23 cellular contexts compared by ENCODE assay signal in genomic region chr17:5297245-5297644, GRCh38. TPM values are rescaled to one million over a fixed set of nuclear protein-coding genes. Genes with fewer than 3 reads are reported as not detected.
DNase-seq lines count a peak whose midpoint lies in the region; ATAC-seq, FAIRE-seq and TF ChIP-seq lines count a peak whose summit lies in the region.
"Had no signal": no experiment of that assay in that cellular context is flagged by ENCODE, and none has a peak within 500 bp of the region (broad histone marks: within the 10 kb centered on the region; RNA-seq: fewer than 3 reads in every experiment).

No MANE protein-coding gene starts in this region.

- no peaks in the 10 kb centered on the region for H3K9me2 ChIP-seq in DOHH2 (replicated peaks; ENCODE audit: control insufficient read depth, low read length)
- H3K9me2 ChIP-seq in GM23248 (ENCODE audit: insufficient read depth): no peaks in the 10 kb centered on the region

- peak; percentile 7 for FAIRE-seq in A549 (lab: Jason Lieb, UNC)

- H3K27ac Mint-ChIP-seq in T-helper 17 cell: peak overlapping the region; percentile 41
- H3K27ac Mint-ChIP-seq: activated T-helper 1 cell treated with anti-CD3 and anti-CD28 coated beads, Interleukin-12 subunit alpha, Interleukin-12 subunit beta, Interleukin-2, Interleukin-4 antibody, amounts not matched to agents 30 ng/mL and 10 ng/mL and 1 ng/mL, durations not matched to agents 14 hours and 24 hours and 36 hours; stimulated activated naive CD8-positive, alpha-beta T cell treated with anti-CD3 and anti-CD28 coated beads, Interleukin-15, Interleukin-2, amounts not matched to agents 100 ng/mL and 50 ng/mL, for 24 hours; type B pancreatic cell had no signal

- H3K27me3 Mint-ChIP-seq in T-helper 17 cell: no peaks in the 10 kb centered on the region
- H3K27me3 Mint-ChIP-seq: brain; stimulated activated naive CD8-positive, alpha-beta T cell treated with anti-CD3 and anti-CD28 coated beads, Interleukin-15, Interleukin-2, amounts not matched to agents 100 ng/mL and 50 ng/mL, for 24 hours; type B pancreatic cell had no signal

- no peak for ATAC-seq in A549
- no peak for ATAC-seq in T-helper 17 cell

- H3K27ac ChIP-seq in A549: no peak overlapping the region
- H3K27ac ChIP-seq in DOHH2 (ENCODE audit: low read depth, low read length): no peak overlapping the region
- H3K27ac ChIP-seq in GM23248: no peak overlapping the region
- H3K27ac ChIP-seq: left ventricle myocardium inferior, sigmoid colon had no signal

- peaks cover 43% of the 10 kb centered on the region for H3K36me3 ChIP-seq in DOHH2 (ENCODE audit: control insufficient read depth, low read length)
- no peaks in the 10 kb centered on the region for H3K36me3 ChIP-seq in GM23248 (ENCODE audit: low read depth)
- H3K36me3 ChIP-seq: left ventricle myocardium inferior, sigmoid colon had no signal

- TF ChIP-seq RAD21 in A549 (conservative IDR thresholded peaks at IDR 0.05 in 1 of 2, IDR thresholded peaks at IDR 0.05 in 1 of 2): no peak

- H3K4me1 ChIP-seq in A549 (no peaks in the 10 kb centered on the region), DOHH2 (ENCODE audit: control insufficient read depth, low read length) (peaks cover 9% of the 10 kb centered on the region; the same call in 1 of the 2 replicates), GM23248 (ENCODE audit: insufficient read depth) (no peaks in the 10 kb centered on the region)
- H3K4me1 ChIP-seq: Caco-2 had no signal

- no peak overlapping the region for H3K9ac ChIP-seq in GM23248

- DNase-seq in A549 (ENCODE audit: low read depth in 1 of 2, low spot score in 1 of 2) (no peak), T-helper 17 cell (no peak), iris pigment epithelial cell (ENCODE audit: low read depth) (peak; percentile 18), foreskin fibroblast (no peak), GM23248 (no peak), DMS153 treated with DMSO at 0.1 percent for 48 hours (lab: John Stamatoyannopoulos, UW; ENCODE audit: unreplicated experiment) (no peak)
- DNase-seq in stimulated activated CD4-positive, alpha-beta T cell treated with anti-CD3 and anti-CD28 coated beads, Interleukin-2, amount 100 ng/mL, for 24 hours: no peak
- DNase-seq: Caco-2, cortex of kidney, foreskin melanocyte, left ventricle myocardium inferior, NCI-H1436, NCI-H2171, NCI-H526 treated with DMSO at 0.1 percent for 48 hours, OCI-M1, SHP77 treated with DMSO at 0.1 percent for 48 hours, sigmoid colon, T-helper 1 cell had no signal

- TF ChIP-seq POLR2A in A549 (IDR thresholded peaks at IDR 0.05; ENCODE audit: low read length): no peak

- POLR2A ChIA-PET in A549 (lab: Yijun Ruan, JAX): no interaction called here

- H3F3A ChIP-seq in DOHH2 (ENCODE audit: control insufficient read depth, insufficient read depth) (no peaks in the 10 kb centered on the region; the same call in 1 of the 2 replicates), GM23248 (ENCODE audit: insufficient read depth) (no peaks in the 10 kb centered on the region)

- WGBS in A549 (ENCODE audit: missing lambda C conversion rate): 65% methylated on average over 2 of the region's 2 CpGs
- 30 to 48% methylated on average over 2 of the region's 2 CpGs for WGBS in GM23248 (ENCODE audit: low coverage in 1 of 2, low lambda C conversion rate in 2 of 2, missing lambda C conversion rate in 2 of 2), 2 experiments

- peaks cover 2% of the 10 kb centered on the region for H3K36me3 Mint-ChIP-seq in T-helper 17 cell (ENCODE audit: low read depth)

- in situ Hi-C loops in GM23248 (cut with MboI): no loop called here

- peaks cover 22% of the 10 kb centered on the region for H3K4me1 Mint-ChIP-seq in T-helper 17 cell

- no peak for TF ChIP-seq EP300 in A549 (IDR thresholded peaks at IDR 0.05)

- H3K4me3 Mint-ChIP-seq in T-helper 17 cell: no peak overlapping the region
- H3K4me3 Mint-ChIP-seq: activated T-helper 1 cell treated with anti-CD3 and anti-CD28 coated beads, Interleukin-12 subunit alpha, Interleukin-12 subunit beta, Interleukin-2, Interleukin-4 antibody, amounts not matched to agents 30 ng/mL and 10 ng/mL and 1 ng/mL, durations not matched to agents 14 hours and 24 hours and 36 hours; brain; stimulated activated naive CD8-positive, alpha-beta T cell treated with anti-CD3 and anti-CD28 coated beads, Interleukin-15, Interleukin-2, amounts not matched to agents 100 ng/mL and 50 ng/mL, for 24 hours; type B pancreatic cell had no signal

- TF ChIP-seq CTCF in A549 (IDR thresholded peaks at IDR 0.05): no peak
- TF ChIP-seq CTCF in DOHH2 (IDR thresholded peaks at IDR 0.05; ENCODE audit: low read depth, low read length, poor library complexity, severe bottlenecking): peak; percentile 19
- no peak for TF ChIP-seq CTCF in foreskin fibroblast (IDR thresholded peaks at IDR 0.05; ENCODE audit: low read depth, low read length)

- H3K9me3 ChIP-seq in A549 (no peaks in the 10 kb centered on the region), DOHH2 (ENCODE audit: control insufficient read depth, insufficient read depth, low read length) (no peaks in the 10 kb centered on the region), T-helper 17 cell (ENCODE audit: control insufficient read depth, low read length, poor library complexity, severe bottlenecking) (no peaks in the 10 kb centered on the region), GM23248 (ENCODE audit: low read depth) (no peaks in the 10 kb centered on the region)
- H3K9me3 ChIP-seq: Caco-2, left ventricle myocardium inferior, sigmoid colon had no signal

- H4K20me1 ChIP-seq in DOHH2 (ENCODE audit: control insufficient read depth, insufficient read depth, low read depth, low read length): peaks cover 11% of the 10 kb centered on the region; the same call in 1 of the 2 replicates
- H4K20me1 ChIP-seq in GM23248 (ENCODE audit: insufficient read depth): peaks cover 10% of the 10 kb centered on the region

- no peak overlapping the region for H2AFZ ChIP-seq in GM23248

- H3K4me3 ChIP-seq in A549 (no peak overlapping the region), DOHH2 (ENCODE audit: low read length) (no peak overlapping the region), foreskin fibroblast (ENCODE audit: low read depth in 1 of 2, low read length in 2 of 2) (no peak overlapping the region), GM23248 (no peak overlapping the region)
- H3K4me3 ChIP-seq: left ventricle myocardium inferior, sigmoid colon had no signal

- H3K4me2 ChIP-seq in A549 (no peak overlapping the region), DOHH2 (ENCODE audit: low read length) (no peak overlapping the region), GM23248 (ENCODE audit: unreplicated experiment) (no peak overlapping the region)

- no peaks in the 10 kb centered on the region for H3K27me3 ChIP-seq in DOHH2 (ENCODE audit: control insufficient read depth, low read length)
- no peaks in the 10 kb centered on the region for H3K27me3 ChIP-seq in GM23248 (replicated peaks; ENCODE audit: insufficient read depth)
- H3K27me3 ChIP-seq: sigmoid colon had no signal

- CTCF ChIA-PET in A549 (lab: Yijun Ruan, JAX): interaction anchor here (0.9 to 1.1 kb wide), 3 partner anchors 10 to 142 kb away, joined by 3 to 5 read pairs (median 3); partner anchors contain the start of gene C1QBP

- H3K79me2 ChIP-seq in DOHH2 (ENCODE audit: control insufficient read depth, low read length) (peaks cover 97% of the 10 kb centered on the region), GM23248 (ENCODE audit: insufficient read depth) (peaks cover 96% of the 10 kb centered on the region)

TF ChIP-seq in A549, 52 proteins besides CTCF, POLR2A, EP300 and RAD21:
- TF ChIP-seq HOXA7 (CRISPR knock-in tag; IDR thresholded peaks at IDR 0.05): no peak
- TF ChIP-seq ZC3H11A (IDR thresholded peaks at IDR 0.05): no peak
- no peak for TF ChIP-seq FOXS1 (CRISPR knock-in tag; IDR thresholded peaks at IDR 0.05)
- TF ChIP-seq MYC (IDR thresholded peaks at IDR 0.05; ENCODE audit: borderline replicate concordance, low read length): no peak
- no peak for TF ChIP-seq NFE2L2 (conservative IDR thresholded peaks at IDR 0.05; ENCODE audit: low read length)
- TF ChIP-seq ATOH8 (CRISPR knock-in tag; IDR thresholded peaks at IDR 0.05; ENCODE audit: low read depth): no peak

RNA-seq across cellular contexts. Expression of gene RABEP1, which starts 15.2 kb away (rescaled TPM):
- polyA plus RNA-seq in A549 (2011; rRNA removed) (38.1 and 65.5 TPM in 2 replicates), A549 (2017; fragmentation: RNase III; extraction: RNeasy Plus Mini Kit Qiagen cat#74134 plus additional on column Dnase treatment) (41.7 to 44.7 TPM (median 44.4 TPM) in 3 replicates), GM23248 (2016; fragmentation: Nextera tagmentation; extraction: Ambion mirVana) (33.1 and 33.6 TPM in 2 replicates)
- 9.9 and 11.6 TPM in 2 replicates for polyA plus RNA-seq in A549 (2012; cell fraction: cytosol; rRNA removed)
- 5.5 and 7.1 TPM in 2 replicates for polyA plus RNA-seq in A549 (2012; cell fraction: nucleus; rRNA removed)
- polyA minus RNA-seq in A549 (2011; rRNA and poly(A)+ RNA removed): 41.0 and 46.1 TPM in 2 replicates
- total RNA-seq in T-helper 17 cell: 10 to 100 TPM; 33.2 to 33.6 TPM
- total RNA-seq in GM23248 (2014; rRNA removed; shearing (Covaris generic)): 26.3 and 51.2 TPM in 2 replicates
